ENCODE assay signal across 8 cellular contexts in the genomic region with DNA sequence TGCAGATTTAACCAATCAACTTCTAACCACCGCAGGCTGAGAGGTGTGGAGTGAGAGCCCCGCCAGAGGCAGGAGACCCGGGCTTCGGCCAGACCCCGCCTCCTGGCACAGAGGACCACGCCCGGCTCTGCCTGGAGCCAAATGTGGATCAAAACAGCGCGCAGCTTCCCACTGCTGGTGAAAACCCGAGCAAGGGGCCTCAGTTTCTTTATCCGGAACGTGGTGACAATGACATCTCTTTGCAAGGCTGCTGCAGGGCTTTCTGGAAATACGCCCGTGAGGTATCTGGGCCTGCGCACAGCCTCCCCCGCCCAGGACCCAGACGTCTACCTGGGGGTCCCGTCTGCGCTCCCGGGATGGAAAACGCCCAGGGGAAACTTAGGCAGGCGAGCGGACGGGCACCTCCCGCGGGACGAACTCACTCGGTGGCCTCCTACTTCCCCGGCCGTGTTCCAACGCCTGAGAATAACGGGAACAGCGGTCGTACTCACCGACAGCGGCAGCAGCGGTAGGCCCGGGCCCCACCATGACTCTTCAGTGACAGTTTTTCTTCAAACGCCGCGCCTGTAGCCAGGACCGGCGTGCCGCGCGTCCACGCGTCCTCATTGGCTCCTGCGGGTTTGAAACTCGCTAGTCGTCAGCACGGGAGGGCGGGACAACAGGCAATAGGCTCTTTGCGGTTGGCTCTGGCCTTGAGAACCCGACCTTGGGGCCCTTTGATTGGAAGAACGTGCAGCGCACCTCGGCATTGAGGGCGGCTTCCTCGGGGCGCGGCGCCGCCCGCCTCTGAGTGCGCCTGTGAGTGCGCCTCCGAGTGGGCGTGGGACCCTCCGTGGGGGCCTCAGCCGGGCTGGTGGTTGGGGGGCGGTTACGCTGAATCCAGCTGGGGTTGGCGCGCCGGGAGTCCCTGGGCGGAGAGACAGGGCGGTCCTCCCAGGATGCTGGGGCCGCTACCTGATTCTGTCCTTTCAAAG. TPM values are rescaled to one million over a fixed set of nuclear protein-coding genes. Genes with fewer than 3 reads are reported as not detected.
A peak's percentile ranks its signal among the peaks of the same experiment; 100 is the strongest.
DNase-seq lines count a peak whose midpoint lies in the region; ATAC-seq, FAIRE-seq and TF ChIP-seq lines count a peak whose summit lies in the region.

A gene with protein sequence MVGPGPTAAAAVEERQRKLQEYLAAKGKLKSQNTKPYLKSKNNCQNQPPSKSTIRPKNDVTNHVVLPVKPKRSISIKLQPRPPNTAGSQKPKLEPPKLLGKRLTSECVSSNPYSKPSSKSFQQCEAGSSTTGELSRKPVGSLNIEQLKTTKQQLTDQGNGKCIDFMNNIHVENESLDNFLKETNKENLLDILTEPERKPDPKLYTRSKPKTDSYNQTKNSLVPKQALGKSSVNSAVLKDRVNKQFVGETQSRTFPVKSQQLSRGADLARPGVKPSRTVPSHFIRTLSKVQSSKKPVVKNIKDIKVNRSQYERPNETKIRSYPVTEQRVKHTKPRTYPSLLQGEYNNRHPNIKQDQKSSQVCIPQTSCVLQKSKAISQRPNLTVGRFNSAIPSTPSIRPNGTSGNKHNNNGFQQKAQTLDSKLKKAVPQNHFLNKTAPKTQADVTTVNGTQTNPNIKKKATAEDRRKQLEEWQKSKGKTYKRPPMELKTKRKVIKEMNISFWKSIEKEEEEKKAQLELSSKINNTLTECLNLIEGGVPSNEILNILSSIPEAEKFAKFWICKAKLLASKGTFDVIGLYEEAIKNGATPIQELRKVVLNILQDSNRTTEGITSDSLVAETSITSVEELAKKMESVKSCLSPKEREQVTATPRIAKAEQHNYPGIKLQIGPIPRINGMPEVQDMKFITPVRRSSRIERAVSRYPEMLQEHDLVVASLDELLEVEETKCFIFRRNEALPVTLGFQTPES (minus strand): TSS at position 539 of the 974 bp plus-strand sequence. CDS start 11 bp downstream, at position 528.

- no peak within 1 kb of the TSS for H3K9ac ChIP-seq in parathyroid adenoma

- TF ChIP-seq CTCF in cardiac muscle cell (IDR thresholded peaks at IDR 0.05; ENCODE audit: low read depth, low read length): no peak
- TF ChIP-seq CTCF in parathyroid adenoma (IDR thresholded peaks at IDR 0.05): no peak
- TF ChIP-seq CTCF in transverse colon (IDR thresholded peaks at IDR 0.05): no peak

- H3K4me3 ChIP-seq in cardiac muscle cell: peak within 1 kb of the TSS; percentile 88
- peak within 1 kb of the TSS; percentile 77 for H3K4me3 ChIP-seq in parathyroid adenoma (ENCODE audit: low read depth, low read length)
- H3K4me3 ChIP-seq in transverse colon: peak within 1 kb of the TSS; percentile 62 to 92 (median 68)

- H3K4me1 ChIP-seq in cardiac muscle cell (ENCODE audit: low read depth) (no peaks in the 10 kb centered on the region), parathyroid adenoma (no peaks in the 10 kb centered on the region), transverse colon (peaks cover 5 to 25% (median 11%) of the 10 kb centered on the region in 4 donors)

- intact Hi-C loops in transverse colon (cut with DNase I; ENCODE audit: low total_unique reads): no loop called here

- peak; percentile 99 for ATAC-seq in HG02840 (IDR thresholded peaks at IDR 0.05; ENCODE audit: low FRiP score, unreplicated experiment)

- no peaks in the 10 kb centered on the region for H3K79me2 ChIP-seq in parathyroid adenoma

- H3K27me3 ChIP-seq in cardiac muscle cell (no peaks in the 10 kb centered on the region), parathyroid adenoma (ENCODE audit: control insufficient read depth, insufficient read depth, low read length) (no peaks in the 10 kb centered on the region), transverse colon (no peaks in the 10 kb centered on the region)

- H2AFZ ChIP-seq in parathyroid adenoma: peak within 1 kb of the TSS; percentile 89

- H3K9me3 ChIP-seq in cardiac muscle cell (ENCODE audit: low read depth) (no peaks in the 10 kb centered on the region), parathyroid adenoma (ENCODE audit: control insufficient read depth, low read length) (no peaks in the 10 kb centered on the region), transverse colon (no peaks in the 10 kb centered on the region)

- H3K27ac ChIP-seq in cardiac muscle cell (peak within 1 kb of the TSS; percentile 57), parathyroid adenoma (no peak within 1 kb of the TSS), transverse colon (peak within 1 kb of the TSS; percentile 49 to 75 (median 74))

- no peak for TF ChIP-seq EP300 in transverse colon (IDR thresholded peaks at IDR 0.05; ENCODE audit: low read depth)

- 0% methylated on average over 2 to 53 of the region's 79 CpGs for WGBS in transverse colon (ENCODE audit: low coverage in 1 of 2), 2 donors

- DNase-seq in GM12891 (ENCODE audit: insufficient read length, low spot score): peak; percentile 90
- peak; percentile 97 for DNase-seq in NCI-H1436 (lab: John Stamatoyannopoulos, UW)
- peak; percentile 98 for DNase-seq in SW480 (ENCODE audit: low spot score)
- DNase-seq in activated naive CD8-positive, alpha-beta T cell treated with anti-CD3 and anti-CD28 coated beads, Interleukin-2, amount 50 U/mL, for 16 hours (ENCODE audit: low read depth, low spot score): peak; percentile 86
- DNase-seq in cardiac muscle cell (ENCODE audit: low read depth in 1 of 2, low spot score in 1 of 2): peak; percentile 98 to 99
- DNase-seq in transverse colon: peak; percentile 97

- in situ Hi-C loops in transverse colon (cut with MboI; ENCODE audit: low pct_ligation_motif_present in 1 of 4, low pct_unique_long_range_greater_than_20kb in 1 of 4, low sequenced_read_pairs in 3 of 4): loop anchor here in 1 of 4 donors (25.0 kb wide), 1 partner anchor 123 kb away; no protein-coding TSS in a partner anchor

- TF ChIP-seq POLR2A in GM12891 (IDR thresholded peaks at IDR 0.05; ENCODE audit: low read depth, low read length) (peak; percentile 18; the same call in 1 of the 2 replicates), transverse colon (IDR thresholded peaks at IDR 0.05) (no peak)

- peak within 1 kb of the TSS; percentile 79 for H3K4me2 ChIP-seq in parathyroid adenoma (ENCODE audit: low read length)

- H3K36me3 ChIP-seq in cardiac muscle cell (peaks cover 4% of the 10 kb centered on the region), parathyroid adenoma (ENCODE audit: control insufficient read depth, insufficient read depth, low read length) (no peaks in the 10 kb centered on the region), transverse colon (no peaks in the 10 kb centered on the region)

- peak; percentile 96 for FAIRE-seq in GM12891 (lab: Jason Lieb, UNC)

TF ChIP-seq in GM12891, 5 proteins besides CTCF, POLR2A, EP300 and RAD21:
- TF ChIP-seq TAF1 (IDR thresholded peaks at IDR 0.05; ENCODE audit: low read depth, low read length): no peak
- TF ChIP-seq PAX5 (IDR thresholded peaks at IDR 0.05; ENCODE audit: insufficient read depth, low read length, severe bottlenecking): no peak
- TF ChIP-seq POLR2AphosphoS5 (IDR thresholded peaks at IDR 0.05; ENCODE audit: low read depth, low read length): 0 out of 2 replicates have a peak, but pooled peaks have one; percentile 29

RNA-seq across cellular contexts. Expression of the gene that starts here (rescaled TPM):
- polyA plus RNA-seq in GM12891 (2012; ENCODE audit: low read depth, missing spikeins): 6.7 TPM
- total RNA-seq in cardiac muscle cell (1.7 and 13.7 TPM in 2 replicates), transverse colon (10 to 100 TPM in 1 of 4 donors, 1 to 10 TPM in 1, under 1 TPM in 1, not detected in 1; 0.64 to 33.0 (median 2.2) TPM)
- polyA plus RNA-seq in cardiac muscle cell: 4.0 and 20.9 TPM in 2 replicates
